1 cellular context compared by ENCODE assay signal in the genomic region with DNA sequence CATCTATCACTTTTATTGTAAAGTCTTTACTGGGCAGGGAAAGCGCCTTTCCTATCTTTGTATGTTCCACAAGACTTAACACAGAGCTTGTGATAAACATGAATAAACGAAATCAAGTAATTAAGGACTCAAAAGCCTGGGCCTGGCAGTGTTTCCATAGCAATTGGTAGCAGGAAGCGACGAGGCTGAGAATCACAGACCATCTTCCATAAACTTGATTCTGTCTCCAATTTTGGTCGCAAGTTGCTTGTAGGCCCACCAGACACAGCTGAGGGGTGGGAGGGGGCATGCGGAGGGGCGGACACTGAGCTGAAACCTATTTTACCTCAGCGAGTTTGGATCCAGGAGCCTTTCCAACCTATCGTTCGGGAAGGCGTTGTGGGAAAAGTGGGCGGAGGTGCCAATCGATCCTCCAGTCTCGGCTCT.
TF ChIP-seq lines count a peak whose summit lies in the region.

No MANE protein-coding gene starts in this region.

TF ChIP-seq in HepG2, 621 proteins besides CTCF, POLR2A, EP300 and RAD21 (continues in another document):
- TF ChIP-seq, protein P1, sequence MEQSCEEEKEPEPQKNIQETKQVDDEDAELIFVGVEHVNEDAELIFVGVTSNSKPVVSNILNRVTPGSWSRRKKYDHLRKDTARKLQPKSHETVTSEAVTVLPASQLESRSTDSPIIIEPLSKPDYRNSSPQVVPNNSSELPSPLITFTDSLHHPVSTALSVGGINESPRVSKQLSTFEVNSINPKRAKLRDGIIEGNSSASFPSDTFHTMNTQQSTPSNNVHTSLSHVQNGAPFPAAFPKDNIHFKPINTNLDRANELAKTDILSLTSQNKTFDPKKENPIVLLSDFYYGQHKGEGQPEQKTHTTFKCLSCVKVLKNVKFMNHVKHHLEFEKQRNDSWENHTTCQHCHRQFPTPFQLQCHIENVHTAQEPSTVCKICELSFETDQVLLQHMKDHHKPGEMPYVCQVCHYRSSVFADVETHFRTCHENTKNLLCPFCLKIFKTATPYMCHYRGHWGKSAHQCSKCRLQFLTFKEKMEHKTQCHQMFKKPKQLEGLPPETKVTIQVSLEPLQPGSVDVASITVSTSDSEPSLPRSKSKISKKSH (CRISPR knock-in tag; IDR thresholded peaks at IDR 0.05; ENCODE audit: borderline replicate concordance) = no peak
- TF ChIP-seq HMG20B (CRISPR knock-in tag; conservative IDR thresholded peaks at IDR 0.05) (peak; percentile 36; the same call in 1 of the 2 replicates), MBNL3 (CRISPR knock-in tag; conservative IDR thresholded peaks at IDR 0.05) (no peak), SIX4 (CRISPR knock-in tag; IDR thresholded peaks at IDR 0.05) (no peak), MLLT10 (CRISPR knock-in tag; IDR thresholded peaks at IDR 0.05) (no peak), SATB2 (CRISPR knock-in tag; IDR thresholded peaks at IDR 0.05) (no peak), ZNF543 (CRISPR knock-in tag; IDR thresholded peaks at IDR 0.05) (no peak), ONECUT2 (CRISPR knock-in tag; IDR thresholded peaks at IDR 0.05) (peak; percentile 91), ZNF773 (CRISPR knock-in tag; IDR thresholded peaks at IDR 0.05; ENCODE audit: borderline replicate concordance) (no peak), KDM5A (IDR thresholded peaks at IDR 0.05; ENCODE audit: borderline replicate concordance, low read length) (no peak), HNF4A (CRISPR knock-in tag; IDR thresholded peaks at IDR 0.05) (0 out of 2 replicates have a peak, but pooled peaks have one; percentile 14), RBM22 (optimal IDR thresholded peaks at IDR 0.05; ENCODE audit: low read length) (no peak), RFX3 (CRISPR knock-in tag; IDR thresholded peaks at IDR 0.05) (no peak), POLR2AphosphoS2 (IDR thresholded peaks at IDR 0.05; ENCODE audit: low read depth, low read length) (no peak), ZFX (CRISPR knock-in tag; IDR thresholded peaks at IDR 0.05; ENCODE audit: low read depth) (peak; percentile 54; the same call in 1 of the 2 replicates), ZNF768 (CRISPR knock-in tag; IDR thresholded peaks at IDR 0.05) (no peak), ZNF678 (CRISPR knock-in tag; IDR thresholded peaks at IDR 0.05) (no peak), TEAD2 (CRISPR knock-in tag; IDR thresholded peaks at IDR 0.05) (no peak), PHF21A (CRISPR knock-in tag; IDR thresholded peaks at IDR 0.05) (no peak), ATF7-NPFF (CRISPR knock-in tag; IDR thresholded peaks at IDR 0.05; ENCODE audit: low read depth) (no peak), SAP130 (CRISPR knock-in tag; IDR thresholded peaks at IDR 0.05; ENCODE audit: low read depth) (peak; percentile 33; the same call in 1 of the 2 replicates), ERF (CRISPR knock-in tag; IDR thresholded peaks at IDR 0.05) (no peak), HES4 (CRISPR knock-in tag; IDR thresholded peaks at IDR 0.05; ENCODE audit: borderline replicate concordance) (0 out of 2 replicates have a peak, but pooled peaks have one; percentile 76), ZBTB3 (CRISPR knock-in tag; IDR thresholded peaks at IDR 0.05; ENCODE audit: borderline replicate concordance, low read depth) (0 out of 2 replicates have a peak, but pooled peaks have one; percentile 4), MED13 (CRISPR knock-in tag; IDR thresholded peaks at IDR 0.05) (no peak; the same call in 1 of the 2 replicates), GATA4 (IDR thresholded peaks at IDR 0.05; ENCODE audit: borderline replicate concordance, low read depth) (0 out of 2 replicates have a peak, but pooled peaks have one; percentile 23), ZNF780A (CRISPR knock-in tag; IDR thresholded peaks at IDR 0.05) (no peak), ATAD3A (CRISPR knock-in tag; IDR thresholded peaks at IDR 0.05) (no peak), ZSCAN31 (CRISPR knock-in tag; IDR thresholded peaks at IDR 0.05; ENCODE audit: low read depth) (0 out of 2 replicates have a peak, but pooled peaks have one; percentile 9)
- TF ChIP-seq, protein P2, sequence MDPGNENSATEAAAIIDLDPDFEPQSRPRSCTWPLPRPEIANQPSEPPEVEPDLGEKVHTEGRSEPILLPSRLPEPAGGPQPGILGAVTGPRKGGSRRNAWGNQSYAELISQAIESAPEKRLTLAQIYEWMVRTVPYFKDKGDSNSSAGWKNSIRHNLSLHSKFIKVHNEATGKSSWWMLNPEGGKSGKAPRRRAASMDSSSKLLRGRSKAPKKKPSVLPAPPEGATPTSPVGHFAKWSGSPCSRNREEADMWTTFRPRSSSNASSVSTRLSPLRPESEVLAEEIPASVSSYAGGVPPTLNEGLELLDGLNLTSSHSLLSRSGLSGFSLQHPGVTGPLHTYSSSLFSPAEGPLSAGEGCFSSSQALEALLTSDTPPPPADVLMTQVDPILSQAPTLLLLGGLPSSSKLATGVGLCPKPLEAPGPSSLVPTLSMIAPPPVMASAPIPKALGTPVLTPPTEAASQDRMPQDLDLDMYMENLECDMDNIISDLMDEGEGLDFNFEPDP (CRISPR knock-in tag; conservative IDR thresholded peaks at IDR 0.05) = no peak
- TF ChIP-seq, protein P3, sequence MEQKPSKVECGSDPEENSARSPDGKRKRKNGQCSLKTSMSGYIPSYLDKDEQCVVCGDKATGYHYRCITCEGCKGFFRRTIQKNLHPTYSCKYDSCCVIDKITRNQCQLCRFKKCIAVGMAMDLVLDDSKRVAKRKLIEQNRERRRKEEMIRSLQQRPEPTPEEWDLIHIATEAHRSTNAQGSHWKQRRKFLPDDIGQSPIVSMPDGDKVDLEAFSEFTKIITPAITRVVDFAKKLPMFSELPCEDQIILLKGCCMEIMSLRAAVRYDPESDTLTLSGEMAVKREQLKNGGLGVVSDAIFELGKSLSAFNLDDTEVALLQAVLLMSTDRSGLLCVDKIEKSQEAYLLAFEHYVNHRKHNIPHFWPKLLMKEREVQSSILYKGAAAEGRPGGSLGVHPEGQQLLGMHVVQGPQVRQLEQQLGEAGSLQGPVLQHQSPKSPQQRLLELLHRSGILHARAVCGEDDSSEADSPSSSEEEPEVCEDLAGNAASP (CRISPR knock-in tag; IDR thresholded peaks at IDR 0.05; ENCODE audit: borderline replicate concordance) = no peak
- TF ChIP-seq, protein P4, sequence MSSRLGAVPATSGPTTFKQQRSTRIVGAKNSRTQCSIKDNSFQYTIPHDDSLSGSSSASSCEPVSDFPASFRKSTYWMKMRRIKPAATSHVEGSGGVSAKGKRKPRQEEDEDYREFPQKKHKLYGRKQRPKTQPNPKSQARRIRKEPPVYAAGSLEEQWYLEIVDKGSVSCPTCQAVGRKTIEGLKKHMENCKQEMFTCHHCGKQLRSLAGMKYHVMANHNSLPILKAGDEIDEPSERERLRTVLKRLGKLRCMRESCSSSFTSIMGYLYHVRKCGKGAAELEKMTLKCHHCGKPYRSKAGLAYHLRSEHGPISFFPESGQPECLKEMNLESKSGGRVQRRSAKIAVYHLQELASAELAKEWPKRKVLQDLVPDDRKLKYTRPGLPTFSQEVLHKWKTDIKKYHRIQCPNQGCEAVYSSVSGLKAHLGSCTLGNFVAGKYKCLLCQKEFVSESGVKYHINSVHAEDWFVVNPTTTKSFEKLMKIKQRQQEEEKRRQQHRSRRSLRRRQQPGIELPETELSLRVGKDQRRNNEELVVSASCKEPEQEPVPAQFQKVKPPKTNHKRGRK (CRISPR knock-in tag; IDR thresholded peaks at IDR 0.05) = no peak
- TF ChIP-seq, protein P5, sequence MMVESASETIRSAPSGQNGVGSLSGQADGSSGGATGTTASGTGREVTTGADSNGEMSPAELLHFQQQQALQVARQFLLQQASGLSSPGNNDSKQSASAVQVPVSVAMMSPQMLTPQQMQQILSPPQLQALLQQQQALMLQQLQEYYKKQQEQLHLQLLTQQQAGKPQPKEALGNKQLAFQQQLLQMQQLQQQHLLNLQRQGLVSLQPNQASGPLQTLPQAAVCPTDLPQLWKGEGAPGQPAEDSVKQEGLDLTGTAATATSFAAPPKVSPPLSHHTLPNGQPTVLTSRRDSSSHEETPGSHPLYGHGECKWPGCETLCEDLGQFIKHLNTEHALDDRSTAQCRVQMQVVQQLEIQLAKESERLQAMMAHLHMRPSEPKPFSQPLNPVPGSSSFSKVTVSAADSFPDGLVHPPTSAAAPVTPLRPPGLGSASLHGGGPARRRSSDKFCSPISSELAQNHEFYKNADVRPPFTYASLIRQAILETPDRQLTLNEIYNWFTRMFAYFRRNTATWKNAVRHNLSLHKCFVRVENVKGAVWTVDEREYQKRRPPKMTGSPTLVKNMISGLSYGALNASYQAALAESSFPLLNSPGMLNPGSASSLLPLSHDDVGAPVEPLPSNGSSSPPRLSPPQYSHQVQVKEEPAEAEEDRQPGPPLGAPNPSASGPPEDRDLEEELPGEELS (CRISPR knock-in tag; IDR thresholded peaks at IDR 0.05) = peak; percentile 67
- TF ChIP-seq, protein P6, sequence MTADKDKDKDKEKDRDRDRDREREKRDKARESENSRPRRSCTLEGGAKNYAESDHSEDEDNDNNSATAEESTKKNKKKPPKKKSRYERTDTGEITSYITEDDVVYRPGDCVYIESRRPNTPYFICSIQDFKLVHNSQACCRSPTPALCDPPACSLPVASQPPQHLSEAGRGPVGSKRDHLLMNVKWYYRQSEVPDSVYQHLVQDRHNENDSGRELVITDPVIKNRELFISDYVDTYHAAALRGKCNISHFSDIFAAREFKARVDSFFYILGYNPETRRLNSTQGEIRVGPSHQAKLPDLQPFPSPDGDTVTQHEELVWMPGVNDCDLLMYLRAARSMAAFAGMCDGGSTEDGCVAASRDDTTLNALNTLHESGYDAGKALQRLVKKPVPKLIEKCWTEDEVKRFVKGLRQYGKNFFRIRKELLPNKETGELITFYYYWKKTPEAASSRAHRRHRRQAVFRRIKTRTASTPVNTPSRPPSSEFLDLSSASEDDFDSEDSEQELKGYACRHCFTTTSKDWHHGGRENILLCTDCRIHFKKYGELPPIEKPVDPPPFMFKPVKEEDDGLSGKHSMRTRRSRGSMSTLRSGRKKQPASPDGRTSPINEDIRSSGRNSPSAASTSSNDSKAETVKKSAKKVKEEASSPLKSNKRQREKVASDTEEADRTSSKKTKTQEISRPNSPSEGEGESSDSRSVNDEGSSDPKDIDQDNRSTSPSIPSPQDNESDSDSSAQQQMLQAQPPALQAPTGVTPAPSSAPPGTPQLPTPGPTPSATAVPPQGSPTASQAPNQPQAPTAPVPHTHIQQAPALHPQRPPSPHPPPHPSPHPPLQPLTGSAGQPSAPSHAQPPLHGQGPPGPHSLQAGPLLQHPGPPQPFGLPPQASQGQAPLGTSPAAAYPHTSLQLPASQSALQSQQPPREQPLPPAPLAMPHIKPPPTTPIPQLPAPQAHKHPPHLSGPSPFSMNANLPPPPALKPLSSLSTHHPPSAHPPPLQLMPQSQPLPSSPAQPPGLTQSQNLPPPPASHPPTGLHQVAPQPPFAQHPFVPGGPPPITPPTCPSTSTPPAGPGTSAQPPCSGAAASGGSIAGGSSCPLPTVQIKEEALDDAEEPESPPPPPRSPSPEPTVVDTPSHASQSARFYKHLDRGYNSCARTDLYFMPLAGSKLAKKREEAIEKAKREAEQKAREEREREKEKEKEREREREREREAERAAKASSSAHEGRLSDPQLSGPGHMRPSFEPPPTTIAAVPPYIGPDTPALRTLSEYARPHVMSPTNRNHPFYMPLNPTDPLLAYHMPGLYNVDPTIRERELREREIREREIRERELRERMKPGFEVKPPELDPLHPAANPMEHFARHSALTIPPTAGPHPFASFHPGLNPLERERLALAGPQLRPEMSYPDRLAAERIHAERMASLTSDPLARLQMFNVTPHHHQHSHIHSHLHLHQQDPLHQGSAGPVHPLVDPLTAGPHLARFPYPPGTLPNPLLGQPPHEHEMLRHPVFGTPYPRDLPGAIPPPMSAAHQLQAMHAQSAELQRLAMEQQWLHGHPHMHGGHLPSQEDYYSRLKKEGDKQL (CRISPR knock-in tag; IDR thresholded peaks at IDR 0.05; ENCODE audit: low read depth) = 0 out of 2 replicates have a peak, but pooled peaks have one; percentile 13
- TF ChIP-seq, protein P7, sequence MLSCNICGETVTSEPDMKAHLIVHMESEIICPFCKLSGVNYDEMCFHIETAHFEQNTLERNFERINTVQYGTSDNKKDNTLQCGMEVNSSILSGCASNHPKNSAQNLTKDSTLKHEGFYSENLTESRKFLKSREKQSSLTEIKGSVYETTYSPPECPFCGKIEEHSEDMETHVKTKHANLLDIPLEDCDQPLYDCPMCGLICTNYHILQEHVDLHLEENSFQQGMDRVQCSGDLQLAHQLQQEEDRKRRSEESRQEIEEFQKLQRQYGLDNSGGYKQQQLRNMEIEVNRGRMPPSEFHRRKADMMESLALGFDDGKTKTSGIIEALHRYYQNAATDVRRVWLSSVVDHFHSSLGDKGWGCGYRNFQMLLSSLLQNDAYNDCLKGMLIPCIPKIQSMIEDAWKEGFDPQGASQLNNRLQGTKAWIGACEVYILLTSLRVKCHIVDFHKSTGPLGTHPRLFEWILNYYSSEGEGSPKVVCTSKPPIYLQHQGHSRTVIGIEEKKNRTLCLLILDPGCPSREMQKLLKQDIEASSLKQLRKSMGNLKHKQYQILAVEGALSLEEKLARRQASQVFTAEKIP (CRISPR knock-in tag; IDR thresholded peaks at IDR 0.05; ENCODE audit: borderline replicate concordance) = no peak
- TF ChIP-seq, protein P8, sequence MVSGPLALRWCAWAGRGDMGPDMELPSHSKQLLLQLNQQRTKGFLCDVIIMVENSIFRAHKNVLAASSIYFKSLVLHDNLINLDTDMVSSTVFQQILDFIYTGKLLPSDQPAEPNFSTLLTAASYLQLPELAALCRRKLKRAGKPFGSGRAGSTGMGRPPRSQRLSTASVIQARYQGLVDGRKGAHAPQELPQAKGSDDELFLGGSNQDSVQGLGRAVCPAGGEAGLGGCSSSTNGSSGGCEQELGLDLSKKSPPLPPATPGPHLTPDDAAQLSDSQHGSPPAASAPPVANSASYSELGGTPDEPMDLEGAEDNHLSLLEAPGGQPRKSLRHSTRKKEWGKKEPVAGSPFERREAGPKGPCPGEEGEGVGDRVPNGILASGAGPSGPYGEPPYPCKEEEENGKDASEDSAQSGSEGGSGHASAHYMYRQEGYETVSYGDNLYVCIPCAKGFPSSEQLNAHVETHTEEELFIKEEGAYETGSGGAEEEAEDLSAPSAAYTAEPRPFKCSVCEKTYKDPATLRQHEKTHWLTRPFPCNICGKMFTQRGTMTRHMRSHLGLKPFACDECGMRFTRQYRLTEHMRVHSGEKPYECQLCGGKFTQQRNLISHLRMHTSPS (CRISPR knock-in tag; IDR thresholded peaks at IDR 0.05; ENCODE audit: low read depth) = no peak
- TF ChIP-seq, protein P9, sequence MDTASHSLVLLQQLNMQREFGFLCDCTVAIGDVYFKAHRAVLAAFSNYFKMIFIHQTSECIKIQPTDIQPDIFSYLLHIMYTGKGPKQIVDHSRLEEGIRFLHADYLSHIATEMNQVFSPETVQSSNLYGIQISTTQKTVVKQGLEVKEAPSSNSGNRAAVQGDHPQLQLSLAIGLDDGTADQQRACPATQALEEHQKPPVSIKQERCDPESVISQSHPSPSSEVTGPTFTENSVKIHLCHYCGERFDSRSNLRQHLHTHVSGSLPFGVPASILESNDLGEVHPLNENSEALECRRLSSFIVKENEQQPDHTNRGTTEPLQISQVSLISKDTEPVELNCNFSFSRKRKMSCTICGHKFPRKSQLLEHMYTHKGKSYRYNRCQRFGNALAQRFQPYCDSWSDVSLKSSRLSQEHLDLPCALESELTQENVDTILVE (CRISPR knock-in tag; IDR thresholded peaks at IDR 0.05) = no peak
- TF ChIP-seq, protein P10, sequence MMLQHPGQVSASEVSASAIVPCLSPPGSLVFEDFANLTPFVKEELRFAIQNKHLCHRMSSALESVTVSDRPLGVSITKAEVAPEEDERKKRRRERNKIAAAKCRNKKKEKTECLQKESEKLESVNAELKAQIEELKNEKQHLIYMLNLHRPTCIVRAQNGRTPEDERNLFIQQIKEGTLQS (CRISPR knock-in tag; IDR thresholded peaks at IDR 0.05) = no peak
